15 cellular contexts compared by ENCODE assay signal in the genomic region with DNA sequence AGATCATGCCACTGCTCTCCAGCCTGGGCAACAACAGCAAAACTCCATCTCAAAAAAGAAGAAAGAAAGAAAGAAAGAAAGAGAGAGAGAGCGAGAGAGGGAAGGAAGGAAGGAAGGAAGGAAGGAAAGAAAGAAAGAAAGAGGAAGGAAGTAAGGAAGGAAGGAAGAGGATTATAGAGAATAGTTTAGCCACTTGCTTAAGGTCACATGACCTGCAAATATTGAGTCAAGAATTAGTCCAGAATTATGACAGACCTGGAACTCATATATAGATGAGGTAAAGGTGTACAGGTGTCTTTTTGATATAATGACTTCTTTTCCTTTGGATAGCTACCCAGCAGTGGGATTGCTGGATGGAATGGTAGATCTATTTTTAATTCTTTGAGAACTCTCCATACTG. TPM values are rescaled to one million over a fixed set of nuclear protein-coding genes. Genes with fewer than 3 reads are reported as not detected.
DNase-seq lines count a peak whose midpoint lies in the region; ATAC-seq and TF ChIP-seq lines count a peak whose summit lies in the region.
"Had no signal": no experiment of that assay in that cellular context is flagged by ENCODE, and none has a peak within 500 bp of the region (broad histone marks: within the 10 kb centered on the region; RNA-seq: fewer than 3 reads in every experiment).

No MANE protein-coding gene starts in this region.

- no peaks in the 10 kb centered on the region for H4K20me1 ChIP-seq in mammary epithelial cell (ENCODE audit: insufficient read depth, low read length)
- H4K20me1 ChIP-seq: BLaER1 treated with 17β-estradiol and CSF1 and Interleukin-3, amounts not matched to agents 10 nM and 100 nM had no signal

- peak overlapping the region; percentile 69 for H3K27ac Mint-ChIP-seq in MCF 10A (ENCODE audit: low read depth, unreplicated experiment)
- peak overlapping the region; percentile 26 for H3K27ac Mint-ChIP-seq in dendritic cell treated with granulocyte-macrophage colony-stimulating factor and Interleukin-4, amounts not matched to agents 40 ng/mL and 50 ng/mL, for 4 days
- H3K27ac Mint-ChIP-seq: B cell; CD8-positive, alpha-beta T cell had no signal

- in situ Hi-C loops in mammary epithelial cell (cut with MboI; ENCODE audit: low sequenced_read_pairs in 2 of 2): no loop called here

- no peaks in the 10 kb centered on the region for H3K79me2 ChIP-seq in mammary epithelial cell (ENCODE audit: insufficient read depth, low read length)

- H3K4me3 ChIP-seq in mammary epithelial cell (replicated peaks in 1 of 3; ENCODE audit: insufficient read depth in 1 of 3, low read depth in 2 of 3, low read length in 3 of 3): no peak overlapping the region
- no peak overlapping the region for H3K4me3 ChIP-seq in RWPE2 (ENCODE audit: severe bottlenecking)
- H3K4me3 ChIP-seq: BLaER1 treated with 17β-estradiol and CSF1 and Interleukin-3, amounts not matched to agents 10 nM and 100 nM had no signal

- ATAC-seq in RWPE2 (ENCODE audit: low read depth): no peak
- no peak for ATAC-seq in left ventricle myocardium superior
- ATAC-seq: CD8-positive, alpha-beta T cell; HCT116 had no signal

- peaks cover 7% of the 10 kb centered on the region for H3K9me3 Mint-ChIP-seq in MCF 10A (ENCODE audit: unreplicated experiment)
- H3K9me3 Mint-ChIP-seq in dendritic cell treated with granulocyte-macrophage colony-stimulating factor and Interleukin-4, amounts not matched to agents 40 ng/mL and 50 ng/mL, for 4 days: peaks cover 9% of the 10 kb centered on the region
- H3K9me3 Mint-ChIP-seq: CD8-positive, alpha-beta T cell had no signal

- dilution Hi-C loops in mammary epithelial cell (cut with HindIII; ENCODE audit: low sequenced_read_pairs): no loop called here

- no peak overlapping the region for H3K4me2 ChIP-seq in mammary epithelial cell (ENCODE audit: insufficient read depth, low read depth, low read length)
- H3K4me2 ChIP-seq: BLaER1 treated with 17β-estradiol and CSF1 and Interleukin-3, amounts not matched to agents 10 nM and 100 nM had no signal

- BruUV-seq in MCF 10A (replicated peaks; lab: Mats Ljungman, UMichigan): no TSS peak
- BruUV-seq in mammary epithelial cell (replicated peaks; lab: Mats Ljungman, UMichigan): no TSS peak

- CTCF ChIA-PET in MCF 10A (lab: Yijun Ruan, JAX): interaction anchor here (0.6 to 1.8 kb wide), 3 partner anchors 27 to 1300 kb away, joined by 3 to 8 read pairs (median 3); no protein-coding TSS in a partner anchor
- CTCF ChIA-PET in mammary epithelial cell (lab: Charles Lee; ENCODE audit: low non-redundant PET): no interaction called here

- no peak overlapping the region for H2AFZ ChIP-seq in mammary epithelial cell (ENCODE audit: low read depth, low read length)

- H3K36me3 ChIP-seq in mammary epithelial cell (ENCODE audit: insufficient read depth, low read length) (no peaks in the 10 kb centered on the region), RWPE2 (ENCODE audit: low read depth) (no peaks in the 10 kb centered on the region)
- H3K36me3 ChIP-seq: BLaER1 treated with 17β-estradiol and CSF1 and Interleukin-3, amounts not matched to agents 10 nM and 100 nM had no signal

- peaks cover 14% of the 10 kb centered on the region for H3K4me1 ChIP-seq in mammary epithelial cell (ENCODE audit: insufficient read depth, low read length)
- H3K4me1 ChIP-seq in RWPE2 (ENCODE audit: insufficient read depth, poor library complexity, severe bottlenecking): peaks cover 29% of the 10 kb centered on the region

- POLR2A ChIA-PET in MCF 10A (lab: Yijun Ruan, JAX): interaction anchor here (1.1 to 2.0 kb wide), 2 partner anchors 12 to 26 kb away, joined by 3 to 11 read pairs; partner anchors contain the start of gene ANTXR2

- no peak overlapping the region for H3K27ac ChIP-seq in mammary epithelial cell (ENCODE audit: insufficient read depth, low read depth, low read length)
- H3K27ac ChIP-seq in RWPE2 (ENCODE audit: poor library complexity, severe bottlenecking): peak overlapping the region; percentile 5
- H3K27ac ChIP-seq: BLaER1 treated with 17β-estradiol and CSF1 and Interleukin-3, amounts not matched to agents 10 nM and 100 nM had no signal

- H3K36me3 Mint-ChIP-seq in MCF 10A (ENCODE audit: insufficient read depth, unreplicated experiment): no peaks in the 10 kb centered on the region
- H3K36me3 Mint-ChIP-seq in dendritic cell treated with granulocyte-macrophage colony-stimulating factor and Interleukin-4, amounts not matched to agents 40 ng/mL and 50 ng/mL, for 4 days (ENCODE audit: low read depth): no peaks in the 10 kb centered on the region
- H3K36me3 Mint-ChIP-seq: CD8-positive, alpha-beta T cell had no signal

- DNase-seq in MCF 10A (ENCODE audit: unreplicated experiment): no peak
- DNase-seq in mammary epithelial cell: no peak
- DNase-seq in RWPE2 (ENCODE audit: low spot score): no peak
- DNase-seq in left ventricle myocardium superior: no peak
- DNase-seq in NCI-H226: no peak
- DNase-seq: Calu3; CD8-positive, alpha-beta T cell; DMS79 treated with DMSO at 0.1 percent for 48 hours; GF-D8; GOT3; H7 had no signal

- H3K9me3 ChIP-seq in mammary epithelial cell (replicated peaks; ENCODE audit: insufficient read depth, low read length): no peaks in the 10 kb centered on the region
- H3K9me3 ChIP-seq in RWPE2 (ENCODE audit: severe bottlenecking): no peaks in the 10 kb centered on the region

- 63% methylated on average over 1 of the region's 1 CpG for WGBS in mammary epithelial cell (ENCODE audit: low coverage, missing lambda C conversion rate)

- H3K4me1 Mint-ChIP-seq in MCF 10A (ENCODE audit: insufficient read depth, unreplicated experiment): peaks cover 33% of the 10 kb centered on the region
- peaks cover 17% of the 10 kb centered on the region for H3K4me1 Mint-ChIP-seq in dendritic cell treated with granulocyte-macrophage colony-stimulating factor and Interleukin-4, amounts not matched to agents 40 ng/mL and 50 ng/mL, for 4 days (ENCODE audit: low read depth)

- no peaks in the 10 kb centered on the region for H3K27me3 Mint-ChIP-seq in MCF 10A (ENCODE audit: insufficient read depth, unreplicated experiment)
- H3K27me3 Mint-ChIP-seq in dendritic cell treated with granulocyte-macrophage colony-stimulating factor and Interleukin-4, amounts not matched to agents 40 ng/mL and 50 ng/mL, for 4 days: no peaks in the 10 kb centered on the region

- H3K4me3 Mint-ChIP-seq in MCF 10A (ENCODE audit: unreplicated experiment): no peak overlapping the region
- no peak overlapping the region for H3K4me3 Mint-ChIP-seq in dendritic cell treated with granulocyte-macrophage colony-stimulating factor and Interleukin-4, amounts not matched to agents 40 ng/mL and 50 ng/mL, for 4 days
- H3K4me3 Mint-ChIP-seq: B cell; CD8-positive, alpha-beta T cell had no signal

- intact Hi-C loops in MCF 10A (cut with micrococcal nuclease): no loop called here
- intact Hi-C loops in mammary epithelial cell (cut with micrococcal nuclease): no loop called here
- intact Hi-C loops in dendritic cell treated with granulocyte-macrophage colony-stimulating factor and Interleukin-4, amounts not matched to agents 40 ng/mL and 50 ng/mL, for 4 days (cut with micrococcal nuclease): no loop called here
- intact Hi-C loops in left ventricle myocardium superior (cut with micrococcal nuclease): no loop called here

- H3K27me3 ChIP-seq in mammary epithelial cell (ENCODE audit: insufficient read depth, low read length) (no peaks in the 10 kb centered on the region), RWPE2 (ENCODE audit: insufficient read depth, poor library complexity, severe bottlenecking) (no peaks in the 10 kb centered on the region)
- H3K27me3 ChIP-seq: BLaER1 treated with 17β-estradiol and CSF1 and Interleukin-3, amounts not matched to agents 10 nM and 100 nM had no signal

- H3K9ac ChIP-seq in mammary epithelial cell (ENCODE audit: insufficient read depth, low read length): no peak overlapping the region
- H3K9ac ChIP-seq: BLaER1 treated with 17β-estradiol and CSF1 and Interleukin-3, amounts not matched to agents 10 nM and 100 nM had no signal

- TF ChIP-seq CTCF in MCF 10A (IDR thresholded peaks at IDR 0.05; ENCODE audit: unreplicated experiment) (no peak), mammary epithelial cell (conservative IDR thresholded peaks at IDR 0.05 in 1 of 2, IDR thresholded peaks at IDR 0.05 in 1 of 2; ENCODE audit: extremely low read depth in 1 of 2, insufficient read depth in 1 of 2, low read depth in 1 of 2, low read length in 2 of 2) (no peak), RWPE2 (IDR thresholded peaks at IDR 0.05; ENCODE audit: poor library complexity, severe bottlenecking) (no peak)

RNA-seq across cellular contexts. Expression of gene ANTXR2, which starts 25.6 kb away (rescaled TPM):
- total RNA-seq in MCF 10A (2022) (31.0 and 45.1 TPM in 2 replicates), mammary epithelial cell (100 to 1,000 TPM in 1 of 2 donors, 10 to 100 TPM in 1; 28.3 to 116 TPM), left ventricle myocardium superior (48.9 TPM)
- polyA plus RNA-seq in mammary epithelial cell: 41.0 TPM
- polyA minus RNA-seq in mammary epithelial cell: 88.8 TPM
